Comparison of ENCODE assay signal across 27 cellular contexts in genomic region chr4:173651651-173652282, GRCh38.
"Had no signal": no experiment of that assay in that cellular context is flagged by ENCODE, and none has a peak within 500 bp of the region (broad histone marks: within the 10 kb centered on the region; RNA-seq: fewer than 3 reads in every experiment).

No MANE protein-coding gene starts in this region.

- ATAC-seq: activated CD4-positive, CD25-positive, alpha-beta regulatory T cell treated with anti-CD3 and anti-CD28 coated beads, Interleukin-2, amount 50 U/mL, for 24 hours; activated CD8-positive, alpha-beta T cell treated with anti-CD3 and anti-CD28 coated beads for 36 hours; gastrocnemius medialis; lower lobe of right lung; naive thymus-derived CD4-positive, alpha-beta T cell; T-cell had no signal

- H3K4me3 Mint-ChIP-seq: activated CD4-positive, alpha-beta T cell treated with anti-CD3 and anti-CD28 coated beads, Interleukin-2, amount 10 ng/mL, durations not matched to agents 24 days and 14 days; activated CD8-positive, alpha-beta T cell treated with anti-CD3 and anti-CD28 coated beads for 36 hours; activated naive CD4-positive, alpha-beta T cell treated with anti-CD3 and anti-CD28 coated beads, Interleukin-2, amount 50 U/mL, for 24 hours; activated T-helper 1 cell treated with anti-CD3 and anti-CD28 coated beads, Interleukin-12 subunit alpha, Interleukin-12 subunit beta, Interleukin-2, Interleukin-4 antibody, amounts not matched to agents 30 ng/mL and 10 ng/mL and 1 ng/mL, durations not matched to agents 14 hours and 24 hours and 36 hours; naive thymus-derived CD4-positive, alpha-beta T cell; neural crest cell; T-cell; T-helper 2 cell treated with Interferon-gamma antibody and Interleukin-4, amounts not matched to agents 5 μg/mL and 100 μg/mL, for 36 hours had no signal

- H3K27me3 ChIP-seq: body of pancreas, esophagus squamous epithelium, gastrocnemius medialis, spleen, testis, upper lobe of left lung had no signal

- H3K36me3 ChIP-seq: esophagus squamous epithelium, gastrocnemius medialis, lower lobe of right lung, spleen, upper lobe of left lung had no signal

- H3K36me3 Mint-ChIP-seq: activated naive CD4-positive, alpha-beta T cell treated with anti-CD3 and anti-CD28 coated beads, Interleukin-2, amount 50 U/mL, for 24 hours; naive thymus-derived CD4-positive, alpha-beta T cell; T-cell had no signal

- H3K4me1 Mint-ChIP-seq: activated CD4-positive, alpha-beta T cell treated with anti-CD3 and anti-CD28 coated beads, Interleukin-2, amount 10 ng/mL, durations not matched to agents 24 days and 14 days; activated naive CD4-positive, alpha-beta T cell treated with anti-CD3 and anti-CD28 coated beads, Interleukin-2, amount 50 U/mL, for 24 hours; naive thymus-derived CD4-positive, alpha-beta T cell; neural crest cell; T-cell had no signal

- H3K27ac Mint-ChIP-seq: activated CD4-positive, alpha-beta T cell treated with anti-CD3 and anti-CD28 coated beads, Interleukin-2, amount 10 ng/mL, durations not matched to agents 24 days and 14 days; activated CD8-positive, alpha-beta T cell treated with anti-CD3 and anti-CD28 coated beads for 36 hours; activated naive CD4-positive, alpha-beta T cell treated with anti-CD3 and anti-CD28 coated beads, Interleukin-2, amount 50 U/mL, for 24 hours; activated T-helper 1 cell treated with anti-CD3 and anti-CD28 coated beads, Interleukin-12 subunit alpha, Interleukin-12 subunit beta, Interleukin-2, Interleukin-4 antibody, amounts not matched to agents 30 ng/mL and 10 ng/mL and 1 ng/mL, durations not matched to agents 14 hours and 24 hours and 36 hours; naive thymus-derived CD4-positive, alpha-beta T cell; T-cell; T-helper 2 cell treated with Interferon-gamma antibody and Interleukin-4, amounts not matched to agents 5 μg/mL and 100 μg/mL, for 36 hours had no signal

- H3K4me3 ChIP-seq: body of pancreas, esophagus squamous epithelium, gastrocnemius medialis, lower lobe of right lung, spleen, testis, upper lobe of left lung had no signal

- H3K9me3 ChIP-seq: body of pancreas, esophagus squamous epithelium, gastrocnemius medialis, lower lobe of right lung, spleen, testis, upper lobe of left lung had no signal

- H3K27me3 Mint-ChIP-seq: activated CD4-positive, alpha-beta T cell treated with anti-CD3 and anti-CD28 coated beads, Interleukin-2, amount 10 ng/mL, durations not matched to agents 24 days and 14 days; T-cell had no signal

- H3K4me1 ChIP-seq: body of pancreas, esophagus squamous epithelium, gastrocnemius medialis, lower lobe of right lung, spleen, testis, upper lobe of left lung had no signal

- DNase-seq: activated CD4-positive, alpha-beta T cell treated with anti-CD3 and anti-CD28 coated beads, Interleukin-2, amount 10 ng/mL, durations not matched to agents 24 days and 14 days; activated CD8-positive, alpha-beta T cell treated with anti-CD3 and anti-CD28 coated beads for 36 hours; activated gamma-delta T cell; anterior cingulate cortex; body of pancreas; caudate nucleus; dermis blood vessel endothelial cell; effector CD8-positive, alpha-beta T cell; esophagus squamous epithelium; gastrocnemius medialis; kidney; lower lobe of right lung; naive thymus-derived CD4-positive, alpha-beta T cell; occipital lobe; posterior cingulate gyrus; spleen; stimulated activated CD4-positive, alpha-beta T cell treated with anti-CD3 and anti-CD28 coated beads, Interleukin-4, amount 100 ng/mL, for 1 hour; stimulated activated naive CD4-positive, alpha-beta T cell; T-cell; testis; upper lobe of left lung had no signal

- FAIRE-seq: kidney had no signal

- H3K27ac ChIP-seq: esophagus squamous epithelium, gastrocnemius medialis, lower lobe of right lung, spleen, testis, upper lobe of left lung, VCaP had no signal

- H3K9me3 Mint-ChIP-seq: activated CD4-positive, alpha-beta T cell treated with anti-CD3 and anti-CD28 coated beads, Interleukin-2, amount 10 ng/mL, durations not matched to agents 24 days and 14 days; activated CD8-positive, alpha-beta T cell treated with anti-CD3 and anti-CD28 coated beads for 36 hours; activated naive CD4-positive, alpha-beta T cell treated with anti-CD3 and anti-CD28 coated beads, Interleukin-2, amount 50 U/mL, for 24 hours; activated T-helper 1 cell treated with anti-CD3 and anti-CD28 coated beads, Interleukin-12 subunit alpha, Interleukin-12 subunit beta, Interleukin-2, Interleukin-4 antibody, amounts not matched to agents 30 ng/mL and 10 ng/mL and 1 ng/mL, durations not matched to agents 14 hours and 24 hours and 36 hours; neural crest cell; T-cell; T-helper 2 cell treated with Interferon-gamma antibody and Interleukin-4, amounts not matched to agents 5 μg/mL and 100 μg/mL, for 36 hours had no signal
